Comparison of ENCODE assay signal across 21 cellular contexts in the genomic region with DNA sequence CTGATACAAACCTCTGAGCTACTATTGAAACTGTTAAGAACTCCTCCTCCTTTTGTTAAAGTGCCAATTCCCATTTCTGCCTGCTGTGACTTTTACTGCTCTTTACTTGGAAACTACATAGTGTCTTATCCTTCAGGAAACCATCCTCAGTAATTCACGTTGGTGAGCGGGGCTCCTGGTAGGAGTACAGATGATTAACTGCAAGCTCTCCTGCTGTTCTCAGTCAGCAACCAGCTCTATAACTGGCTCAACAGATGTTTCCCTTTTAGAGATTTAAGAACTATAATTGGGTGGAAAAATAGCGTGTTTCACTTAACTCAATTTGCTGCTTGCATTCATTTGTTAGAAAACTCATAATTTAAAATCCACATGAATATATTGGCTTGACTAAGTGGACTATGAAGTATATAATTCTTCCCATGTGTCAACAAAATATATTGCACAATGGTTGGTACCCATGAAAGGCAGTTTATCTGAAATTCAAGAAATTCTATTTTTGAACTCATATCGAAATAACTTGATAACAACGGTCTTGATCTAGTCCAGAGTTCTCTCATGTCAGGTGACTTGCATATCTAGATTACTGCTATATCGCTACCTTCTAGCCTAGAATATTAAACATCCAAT.
DNase-seq lines count a peak whose midpoint lies in the region; ATAC-seq, FAIRE-seq and TF ChIP-seq lines count a peak whose summit lies in the region.
"Had no signal": no experiment of that assay in that cellular context is flagged by ENCODE, and none has a peak within 500 bp of the region (broad histone marks: within the 10 kb centered on the region; RNA-seq: fewer than 3 reads in every experiment).

No MANE protein-coding gene starts in this region.

- no peak for TF ChIP-seq POLR2A in H54 (IDR thresholded peaks at IDR 0.05; ENCODE audit: low read depth, low read length)
- no peak for TF ChIP-seq POLR2A in esophagus squamous epithelium (IDR thresholded peaks at IDR 0.05)

- H3K36me3 ChIP-seq in esophagus squamous epithelium: no peaks in the 10 kb centered on the region
- H3K36me3 ChIP-seq: lower lobe of right lung, right atrium auricular region, suprapubic skin had no signal

- H3K27me3 ChIP-seq in esophagus squamous epithelium: no peaks in the 10 kb centered on the region
- H3K27me3 ChIP-seq: hepatocyte, right atrium auricular region, suprapubic skin had no signal

- peak; percentile 68 for FAIRE-seq in H54 (lab: Jason Lieb, UNC)

- TF ChIP-seq CTCF in astrocyte of the cerebellum (IDR thresholded peaks at IDR 0.05; ENCODE audit: low read depth, low read length, missing control alignments) (no peak), esophagus squamous epithelium (IDR thresholded peaks at IDR 0.05) (no peak)

- intact Hi-C loops in esophagus squamous epithelium (cut with DNase I): no loop called here

- no peak overlapping the region for H3K27ac ChIP-seq in esophagus squamous epithelium
- H3K27ac ChIP-seq: C4-2B, hepatocyte, lower lobe of right lung, right atrium auricular region, suprapubic skin had no signal

- no peaks in the 10 kb centered on the region for H3K9me3 ChIP-seq in esophagus squamous epithelium
- H3K9me3 ChIP-seq: lower lobe of right lung, right atrium auricular region, suprapubic skin had no signal

- 56 to 62% methylated on average over 6 of the region's 6 CpGs for WGBS in esophagus squamous epithelium, 2 donors

- in situ Hi-C loops in astrocyte of the cerebellum (cut with HindIII; ENCODE audit: low sequenced_read_pairs): no loop called here

- H3K4me1 ChIP-seq in esophagus squamous epithelium: peaks cover 0 to 7% (median 0%) of the 10 kb centered on the region in 3 donors
- H3K4me1 ChIP-seq: lower lobe of right lung, right atrium auricular region, suprapubic skin had no signal

- DNase-seq in H54 (ENCODE audit: insufficient read length, low spot score): no peak
- DNase-seq in NCI-H1694 treated with DMSO at 0.1 percent for 48 hours (lab: John Stamatoyannopoulos, UW): peak; percentile 17
- peak; percentile 28 for DNase-seq in astrocyte of the cerebellum (ENCODE audit: low read depth)
- peak; percentile 1 for DNase-seq in left kidney (ENCODE audit: low read depth, low spot score)
- DNase-seq in esophagus squamous epithelium (lab: John Stamatoyannopoulos, UW): no peak
- no peak for DNase-seq in NCI-H82 treated with DMSO at 0.1 percent for 48 hours (lab: John Stamatoyannopoulos, UW; ENCODE audit: unreplicated experiment)
- DNase-seq in stimulated activated naive CD8-positive, alpha-beta T cell treated with anti-CD3 and anti-CD28 coated beads, Interleukin-15, Interleukin-2, amounts not matched to agents 100 U/mL and 50 U/mL, for 24 hours: no peak
- DNase-seq: activated CD8-positive, alpha-beta T cell treated with anti-CD3 and anti-CD28 coated beads, Interleukin-2, amount 10 ng/mL, durations not matched to agents 7 days and 5 days; DMS79; H7; Karpas-422; lower lobe of right lung; NCI-H187 treated with DMSO at 0.1 percent for 48 hours had no signal

- ATAC-seq in GM18907 (IDR thresholded peaks at IDR 0.05; ENCODE audit: unreplicated experiment): no peak
- no peak for ATAC-seq in stimulated activated naive CD8-positive, alpha-beta T cell treated with anti-CD3 and anti-CD28 coated beads, Interleukin-15, Interleukin-2, amounts not matched to agents 100 U/mL and 50 U/mL, for 24 hours
- ATAC-seq: activated CD8-positive, alpha-beta T cell treated with anti-CD3 and anti-CD28 coated beads, Interleukin-2, amount 10 ng/mL, durations not matched to agents 7 days and 5 days; activated T-helper 17 cell treated with anti-CD3 and anti-CD28 coated beads, Interleukin-2, amount 50 U/mL, for 72 hours; lower lobe of right lung; natural killer cell treated with Interleukin-12 subunit alpha and Interleukin-12 subunit beta and Interleukin-15 and Interleukin-18, amount 100 ng/mL, for 72 hours; SK-N-SH treated with all-trans-retinoic acid at 6 μM for 48 hours had no signal

- H3K4me3 ChIP-seq in astrocyte of the cerebellum (ENCODE audit: low read depth, low read length): no peak overlapping the region
- H3K4me3 ChIP-seq in esophagus squamous epithelium: no peak overlapping the region
- H3K4me3 ChIP-seq: hepatocyte, lower lobe of right lung, right atrium auricular region, suprapubic skin had no signal

Comparison
In these comparisons a context has a peak if more than half of its experiments do, and no peak if none do; other contexts are left out.
1. DNase-seq: peak in NCI-H1694 treated with DMSO at 0.1 percent for 48 hours (single experiment), astrocyte of the cerebellum (single experiment) and left kidney (single experiment); none in H54 (single experiment), esophagus squamous epithelium (single experiment), NCI-H82 treated with DMSO at 0.1 percent for 48 hours (single experiment) and stimulated activated naive CD8-positive, alpha-beta T cell treated with anti-CD3 and anti-CD28 coated beads, Interleukin-15, Interleukin-2, amounts not matched to agents 100 U/mL and 50 U/mL, for 24 hours (single experiment).